In genomic region chr19:32908641-32909190, GRCh38 we compare ENCODE assay signal across 18 cellular contexts. TPM values are rescaled to one million over a fixed set of nuclear protein-coding genes. Genes with fewer than 3 reads are reported as not detected.
"Had no signal": no experiment of that assay in that cellular context is flagged by ENCODE, and none has a peak within 500 bp of the region (broad histone marks: within the 10 kb centered on the region; RNA-seq: fewer than 3 reads in every experiment).

No MANE protein-coding gene starts in this region.

- DNase-seq: dermis blood vessel endothelial cell; heart left ventricle; hippocampal formation; natural killer cell; posterior cingulate gyrus; spleen; stimulated activated CD4-positive, alpha-beta T cell treated with anti-CD3 and anti-CD28 coated beads, Interleukin-15, amount 100 ng/mL, for 24 hours; stimulated activated CD4-positive, alpha-beta T cell treated with anti-CD3 and anti-CD28 coated beads, Interleukin-1b, Interleukin-23, amount 100 ng/mL, for 48 hours; stimulated activated CD4-positive, alpha-beta T cell treated with anti-CD3 and anti-CD28 coated beads, Interleukin-4, amount 100 ng/mL, for 24 hours; tibial artery; upper lobe of right lung had no signal

- H3K27ac ChIP-seq: heart left ventricle, spleen, tibial artery, upper lobe of right lung, vagina had no signal

- H3K27me3 ChIP-seq: heart left ventricle, spleen, tibial artery, upper lobe of right lung, vagina had no signal

- H3K4me3 ChIP-seq: heart left ventricle, spleen, tibial artery, upper lobe of right lung, vagina had no signal

- ATAC-seq: heart left ventricle; left lobe of liver; natural killer cell; sciatic nerve; stimulated activated memory B cell treated with anti-CD40 and anti-IgM and Interleukin-4, amounts not matched to agents 10 μg/mL and 1 μg/mL and 100 μg/mL, for 72 hours had no signal

- H3K4me1 ChIP-seq: heart left ventricle, spleen, tibial artery, upper lobe of right lung, vagina had no signal

- H3K9me3 ChIP-seq: upper lobe of right lung, vagina had no signal

RNA-seq across cellular contexts. Expression of gene SLC7A9, which starts 39.1 kb away (rescaled TPM):
- total RNA-seq: dermis blood vessel endothelial cell, glomerular endothelial cell, heart left ventricle, myocyte, pulmonary artery endothelial cell, vagina had no signal
